Comparison of ENCODE assay signal across 1 cellular context in genomic region chr1:36382231-36382630, GRCh38.
TF ChIP-seq lines count a peak whose summit lies in the region.

No MANE protein-coding gene starts in this region.

TF ChIP-seq in HepG2, 621 proteins besides CTCF, POLR2A, EP300 and RAD21:
- TF ChIP-seq CAMTA2 (CRISPR knock-in tag; IDR thresholded peaks at IDR 0.05; ENCODE audit: borderline replicate concordance) (no peak), ZNF230 (CRISPR knock-in tag; IDR thresholded peaks at IDR 0.05) (no peak)
